27 cellular contexts compared by ENCODE assay signal in genomic region chr6:143135797-143136561, GRCh38.
DNase-seq lines count a peak whose midpoint lies in the region; ATAC-seq and TF ChIP-seq lines count a peak whose summit lies in the region.
"Had no signal": no experiment of that assay in that cellular context is flagged by ENCODE, and none has a peak within 500 bp of the region (broad histone marks: within the 10 kb centered on the region; RNA-seq: fewer than 3 reads in every experiment).

No MANE protein-coding gene starts in this region.

- H3K36me3 ChIP-seq in CD4-positive, alpha-beta memory T cell (ENCODE audit: insufficient read depth, low read length) = no peaks in the 10 kb centered on the region
- peaks cover 14% of the 10 kb centered on the region for H3K36me3 ChIP-seq in osteoblast (ENCODE audit: insufficient read depth, low read length)
- H3K36me3 ChIP-seq in mucosa of descending colon (ENCODE audit: low read depth) = no peaks in the 10 kb centered on the region
- H3K36me3 ChIP-seq: pancreas had no signal

- ATAC-seq in mucosa of descending colon (no peak), HG03378 (IDR thresholded peaks at IDR 0.05; ENCODE audit: unreplicated experiment) (no peak)
- ATAC-seq: A549; left cardiac atrium; pancreas; stimulated activated memory B cell treated with anti-CD40 and anti-IgM and Interleukin-4, amounts not matched to agents 10 μg/mL and 1 μg/mL and 100 μg/mL, for 72 hours had no signal

- no peak overlapping the region for H3K27ac ChIP-seq in CD4-positive, alpha-beta memory T cell (ENCODE audit: low read depth, low read length)
- H3K27ac ChIP-seq in osteoblast (ENCODE audit: low read depth, low read length) = peak overlapping the region; percentile 52
- H3K27ac ChIP-seq: A549, breast epithelium, pancreas had no signal

- H4K20me1 ChIP-seq in osteoblast (ENCODE audit: insufficient read depth, low read length) = no peaks in the 10 kb centered on the region

- H3K4me1 Mint-ChIP-seq in activated CD4-positive, alpha-beta memory T cell treated with anti-CD3 and anti-CD28 coated beads for 36 hours (ENCODE audit: low read depth) = peaks cover 42% of the 10 kb centered on the region
- H3K4me1 Mint-ChIP-seq in activated CD4-positive, alpha-beta memory T cell treated with anti-CD3 and anti-CD28 coated beads, Interleukin-2, amount 10 ng/mL, durations not matched to agents 7 days and 5 days = peaks cover 8% of the 10 kb centered on the region
- peaks cover 15 to 29% (median 19%) of the 10 kb centered on the region in 4 donors for H3K4me1 Mint-ChIP-seq in CD4-positive, alpha-beta memory T cell
- peaks cover 52% of the 10 kb centered on the region for H3K4me1 Mint-ChIP-seq in activated naive CD8-positive, alpha-beta T cell (ENCODE audit: low read depth)
- H3K4me1 Mint-ChIP-seq: H9; nephron progenitor cell; stimulated activated memory B cell treated with anti-CD40 and anti-IgM and Interleukin-4, amounts not matched to agents 10 μg/mL and 1 μg/mL and 100 μg/mL, for 72 hours; WTC11 had no signal

- H3K4me3 Mint-ChIP-seq in activated CD4-positive, alpha-beta memory T cell treated with anti-CD3 and anti-CD28 coated beads for 36 hours = peak overlapping the region; percentile 13
- H3K4me3 Mint-ChIP-seq in activated CD4-positive, alpha-beta memory T cell treated with anti-CD3 and anti-CD28 coated beads, Interleukin-2, amount 10 ng/mL, durations not matched to agents 7 days and 5 days = no peak overlapping the region
- peak overlapping the region in 3 of 8 donors; percentile 8 to 37 (median 20) for H3K4me3 Mint-ChIP-seq in CD4-positive, alpha-beta memory T cell
- H3K4me3 Mint-ChIP-seq in activated naive CD8-positive, alpha-beta T cell = peak overlapping the region; percentile 40
- H3K4me3 Mint-ChIP-seq: activated naive CD4-positive, alpha-beta T cell treated with anti-CD3 and anti-CD28 coated beads, Interleukin-2, amount 10 ng/mL, durations not matched to agents 7 days and 5 days; H9; nephron progenitor cell; stimulated activated memory B cell treated with anti-CD40 and anti-IgM and Interleukin-4, amounts not matched to agents 10 μg/mL and 1 μg/mL and 100 μg/mL, for 72 hours; WTC11 had no signal

- H3K27me3 ChIP-seq in CD4-positive, alpha-beta memory T cell (ENCODE audit: insufficient read depth, low read length) = no peaks in the 10 kb centered on the region
- H3K27me3 ChIP-seq in osteoblast (ENCODE audit: insufficient read depth, low read length) = no peaks in the 10 kb centered on the region
- H3K27me3 ChIP-seq: breast epithelium, pancreas had no signal

- no peak for TF ChIP-seq CTCF in osteoblast (IDR thresholded peaks at IDR 0.05; ENCODE audit: extremely low read depth, low read depth, low read length)
- no peak for TF ChIP-seq CTCF in mucosa of descending colon (IDR thresholded peaks at IDR 0.05)

- H3K36me3 Mint-ChIP-seq in activated CD4-positive, alpha-beta memory T cell treated with anti-CD3 and anti-CD28 coated beads for 36 hours = peaks cover 36% of the 10 kb centered on the region
- peaks cover 22% of the 10 kb centered on the region for H3K36me3 Mint-ChIP-seq in activated CD4-positive, alpha-beta memory T cell treated with anti-CD3 and anti-CD28 coated beads, Interleukin-2, amount 10 ng/mL, durations not matched to agents 7 days and 5 days (ENCODE audit: low read depth)
- H3K36me3 Mint-ChIP-seq in CD4-positive, alpha-beta memory T cell = peaks cover 17 to 46% of the 10 kb centered on the region in 2 donors
- H3K36me3 Mint-ChIP-seq in activated naive CD8-positive, alpha-beta T cell = peaks cover 30% of the 10 kb centered on the region

- intact Hi-C loops in activated CD4-positive, alpha-beta memory T cell treated with anti-CD3 and anti-CD28 coated beads for 36 hours (cut with micrococcal nuclease) = loop anchor here (5.0 to 10.0 kb wide), 3 partner anchors 39 to 1811 kb away; no protein-coding TSS in a partner anchor
- intact Hi-C loops in CD4-positive, alpha-beta memory T cell (cut with micrococcal nuclease) = no loop called here
- intact Hi-C loops in mucosa of descending colon (cut with DNase I, micrococcal nuclease) = no loop called here

- H3K27ac Mint-ChIP-seq in activated CD4-positive, alpha-beta memory T cell treated with anti-CD3 and anti-CD28 coated beads for 36 hours = peak overlapping the region; percentile 61
- no peak overlapping the region for H3K27ac Mint-ChIP-seq in activated CD4-positive, alpha-beta memory T cell treated with anti-CD3 and anti-CD28 coated beads, Interleukin-2, amount 10 ng/mL, durations not matched to agents 7 days and 5 days
- peak overlapping the region in 4 of 7 donors; percentile 18 to 75 (median 36) for H3K27ac Mint-ChIP-seq in CD4-positive, alpha-beta memory T cell
- H3K27ac Mint-ChIP-seq in activated naive CD8-positive, alpha-beta T cell = peak overlapping the region; percentile 93
- H3K27ac Mint-ChIP-seq: activated naive CD4-positive, alpha-beta T cell treated with anti-CD3 and anti-CD28 coated beads, Interleukin-2, amount 10 ng/mL, durations not matched to agents 7 days and 5 days; nephron progenitor cell; stimulated activated memory B cell treated with anti-CD40 and anti-IgM and Interleukin-4, amounts not matched to agents 10 μg/mL and 1 μg/mL and 100 μg/mL, for 72 hours; WTC11 had no signal

- POLR2A ChIA-PET in activated CD4-positive, alpha-beta memory T cell treated with anti-CD3 and anti-CD28 coated beads for 36 hours (lab: Charles Lee) = no interaction called here
- POLR2A ChIA-PET in activated CD4-positive, alpha-beta memory T cell treated with anti-CD3 and anti-CD28 coated beads, Interleukin-2, amount 10 ng/mL, durations not matched to agents 7 days and 5 days (lab: Charles Lee) = no interaction called here
- POLR2A ChIA-PET in CD4-positive, alpha-beta memory T cell (lab: Charles Lee; ENCODE audit: partially characterized antibody) = interaction anchor here (1.4 to 1.5 kb wide), 2 partner anchors 8 to 39 kb away, joined by 3 read pairs; no protein-coding TSS in a partner anchor

- H3K27me3 Mint-ChIP-seq in activated CD4-positive, alpha-beta memory T cell treated with anti-CD3 and anti-CD28 coated beads for 36 hours = no peaks in the 10 kb centered on the region
- H3K27me3 Mint-ChIP-seq in activated CD4-positive, alpha-beta memory T cell treated with anti-CD3 and anti-CD28 coated beads, Interleukin-2, amount 10 ng/mL, durations not matched to agents 7 days and 5 days = no peaks in the 10 kb centered on the region
- H3K27me3 Mint-ChIP-seq in CD4-positive, alpha-beta memory T cell = no peaks in the 10 kb centered on the region
- H3K27me3 Mint-ChIP-seq in activated naive CD8-positive, alpha-beta T cell = no peaks in the 10 kb centered on the region
- H3K27me3 Mint-ChIP-seq: activated naive CD4-positive, alpha-beta T cell treated with anti-CD3 and anti-CD28 coated beads, Interleukin-2, amount 10 ng/mL, durations not matched to agents 7 days and 5 days; CD8-positive, alpha-beta memory T cell; stimulated activated memory B cell treated with anti-CD40 and anti-IgM and Interleukin-4, amounts not matched to agents 10 μg/mL and 1 μg/mL and 100 μg/mL, for 72 hours had no signal

- peak overlapping the region; percentile 37 for H3K4me2 ChIP-seq in osteoblast (ENCODE audit: insufficient read depth, low read length)
- H3K4me2 ChIP-seq: A549 had no signal

- H3K4me3 ChIP-seq in CD4-positive, alpha-beta memory T cell (ENCODE audit: low read length in 2 of 2) = no peak overlapping the region
- H3K4me3 ChIP-seq in osteoblast (ENCODE audit: insufficient read depth, low read length) (no peak overlapping the region), mucosa of descending colon (no peak overlapping the region)
- H3K4me3 ChIP-seq: A549, breast epithelium, lung, pancreas had no signal

- H3K4me1 ChIP-seq in CD4-positive, alpha-beta memory T cell (ENCODE audit: insufficient read depth, low read length) = peaks cover 17% of the 10 kb centered on the region
- peaks cover 27% of the 10 kb centered on the region for H3K4me1 ChIP-seq in osteoblast (ENCODE audit: insufficient read depth, low read length)
- no peaks in the 10 kb centered on the region for H3K4me1 ChIP-seq in mucosa of descending colon (ENCODE audit: low read depth)
- H3K4me1 ChIP-seq: A549, breast epithelium, pancreas had no signal

- CTCF ChIA-PET in activated CD4-positive, alpha-beta memory T cell treated with anti-CD3 and anti-CD28 coated beads for 36 hours (lab: Charles Lee) = interaction anchor here (0.7 kb wide), 1 partner anchor 92 kb away, joined by 3 read pairs; no protein-coding TSS in a partner anchor
- CTCF ChIA-PET in activated CD4-positive, alpha-beta memory T cell treated with anti-CD3 and anti-CD28 coated beads, Interleukin-2, amount 10 ng/mL, durations not matched to agents 7 days and 5 days (lab: Charles Lee) = no interaction called here
- CTCF ChIA-PET in CD4-positive, alpha-beta memory T cell (lab: Charles Lee; ENCODE audit: partially characterized antibody) = interaction anchor here (1.4 kb wide), 1 partner anchor 13 kb away, joined by 3 read pairs; no protein-coding TSS in a partner anchor

- H2AFZ ChIP-seq in osteoblast (ENCODE audit: low read length) = no peak overlapping the region

- H3K9me3 Mint-ChIP-seq in activated CD4-positive, alpha-beta memory T cell treated with anti-CD3 and anti-CD28 coated beads for 36 hours = peaks cover 28% of the 10 kb centered on the region
- H3K9me3 Mint-ChIP-seq in activated CD4-positive, alpha-beta memory T cell treated with anti-CD3 and anti-CD28 coated beads, Interleukin-2, amount 10 ng/mL, durations not matched to agents 7 days and 5 days = peaks cover 18% of the 10 kb centered on the region
- peaks cover 0 to 21% (median 12%) of the 10 kb centered on the region in 8 donors for H3K9me3 Mint-ChIP-seq in CD4-positive, alpha-beta memory T cell
- H3K9me3 Mint-ChIP-seq in activated naive CD8-positive, alpha-beta T cell (ENCODE audit: low read depth) = peaks cover 13% of the 10 kb centered on the region

- H3K79me2 ChIP-seq in osteoblast (ENCODE audit: insufficient read depth, low read length) = no peaks in the 10 kb centered on the region

- no peak for DNase-seq in activated CD4-positive, alpha-beta memory T cell treated with anti-CD3 and anti-CD28 coated beads for 36 hours
- DNase-seq in activated CD4-positive, alpha-beta memory T cell treated with anti-CD3 and anti-CD28 coated beads, Interleukin-2, amount 10 ng/mL, durations not matched to agents 7 days and 5 days = no peak
- peak in 2 of 5 donors; percentile 3 to 14 for DNase-seq in CD4-positive, alpha-beta memory T cell
- DNase-seq in osteoblast (ENCODE audit: insufficient read length, low spot score, missing footprints) (no peak), GOT3 (lab: John Stamatoyannopoulos, UW) (no peak), mucosa of descending colon (no peak)
- DNase-seq: activated naive CD4-positive, alpha-beta T cell treated with anti-CD3 and anti-CD28 coated beads, Interleukin-2, amount 10 ng/mL, durations not matched to agents 7 days and 5 days; AML-193; CD8-positive, alpha-beta memory T cell; H9; hippocampal formation; Karpas-422; left cardiac atrium; NCI-H1436; NCI-H2081 treated with DMSO at 0.1 percent for 48 hours; NCI-H2227 treated with DMSO at 0.1 percent for 48 hours; NCI-H526; nephron progenitor cell; pancreas; stimulated activated CD4-positive, alpha-beta T cell treated with anti-CD3 and anti-CD28 coated beads, Interleukin-15, amount 100 ng/mL, for 24 hours had no signal

- no peaks in the 10 kb centered on the region for H3K9me3 ChIP-seq in CD4-positive, alpha-beta memory T cell (ENCODE audit: control insufficient read depth in 1 of 2, low read length in 2 of 2)
- H3K9me3 ChIP-seq in osteoblast (ENCODE audit: low read depth, low read length) (peaks cover 5% of the 10 kb centered on the region), mucosa of descending colon (peaks cover under 1% of the 10 kb centered on the region)
- H3K9me3 ChIP-seq: A549, pancreas had no signal
